Comparison of ENCODE assay signal across 20 cellular contexts in genomic region chr14:42556551-42556950, GRCh38.
DNase-seq lines count a peak whose midpoint lies in the region; ATAC-seq and TF ChIP-seq lines count a peak whose summit lies in the region.
"Had no signal": no experiment of that assay in that cellular context is flagged by ENCODE, and none has a peak within 500 bp of the region (broad histone marks: within the 10 kb centered on the region; RNA-seq: fewer than 3 reads in every experiment).

No MANE protein-coding gene starts in this region.

- no peak for DNase-seq in Right ventricle myocardium inferior (ENCODE audit: missing footprints)
- no peak for DNase-seq in left cardiac atrium
- peak; percentile 91 for DNase-seq in NCI-H1092 treated with DMSO at 0.1 percent for 48 hours (lab: John Stamatoyannopoulos, UW)
- DNase-seq in astrocyte of the spinal cord (ENCODE audit: low read depth, low spot score) = peak; percentile 2
- peak; percentile 44 for DNase-seq in retinal pigment epithelial cell (ENCODE audit: low read depth)
- DNase-seq in NCI-H187 (lab: John Stamatoyannopoulos, UW) = no peak
- DNase-seq in SKM-1 treated with dmso at 0.1 percent for 144 hours (lab: John Stamatoyannopoulos, UW; ENCODE audit: unreplicated experiment) = no peak
- DNase-seq in mesothelial cell of epicardium (ENCODE audit: low spot score in 2 of 2, unreplicated experiment in 2 of 2) = no peak
- DNase-seq: Caco-2; CD4-positive, alpha-beta T cell; GOT3; MM.1S; NCI-H1417 treated with DMSO at 0.1 percent for 48 hours; NCI-H1930; NCI-H2171 treated with DMSO at 0.1 percent for 48 hours; NCI-H69; OCI-M1; SJCRH30 had no signal

- H3K36me3 Mint-ChIP-seq in mesothelial cell of epicardium = no peaks in the 10 kb centered on the region

- H3K4me3 ChIP-seq in astrocyte of the spinal cord (ENCODE audit: low read depth, low read length) (no peak overlapping the region), retinal pigment epithelial cell (ENCODE audit: low read length) (no peak overlapping the region)
- H3K4me3 ChIP-seq: A549, SJCRH30 had no signal

- H3K27ac Mint-ChIP-seq in mesothelial cell of epicardium = no peak overlapping the region
- H3K27ac Mint-ChIP-seq: CD4-positive, alpha-beta T cell had no signal

- H3K4me3 Mint-ChIP-seq in mesothelial cell of epicardium = no peak overlapping the region
- H3K4me3 Mint-ChIP-seq: CD4-positive, alpha-beta T cell had no signal

- TF ChIP-seq CTCF in astrocyte of the spinal cord (IDR thresholded peaks at IDR 0.05; ENCODE audit: low read depth, low read length) (no peak), retinal pigment epithelial cell (conservative IDR thresholded peaks at IDR 0.05; ENCODE audit: low read depth, low read length) (no peak), mesothelial cell of epicardium (IDR thresholded peaks at IDR 0.05; ENCODE audit: unreplicated experiment) (no peak)

- H3K27me3 Mint-ChIP-seq in mesothelial cell of epicardium (ENCODE audit: low read depth) = no peaks in the 10 kb centered on the region
- H3K27me3 Mint-ChIP-seq: CD4-positive, alpha-beta T cell had no signal

- H3K4me1 Mint-ChIP-seq in mesothelial cell of epicardium = peaks cover 1% of the 10 kb centered on the region

- intact Hi-C loops in Right ventricle myocardium inferior (cut with DNase I) (no loop called here), left cardiac atrium (cut with DNase I) (no loop called here)

- ATAC-seq in Right ventricle myocardium inferior (peak; percentile 48), left cardiac atrium (no peak)
- ATAC-seq: A549, HCT116 had no signal

- peaks cover 11% of the 10 kb centered on the region for H3K9me3 Mint-ChIP-seq in mesothelial cell of epicardium

- in situ Hi-C loops in astrocyte of the spinal cord (cut with HindIII; ENCODE audit: low sequenced_read_pairs) = no loop called here

Comparison
In these comparisons a context has a peak if more than half of its experiments do, and no peak if none do; other contexts are left out.
1. DNase-seq: peak in NCI-H1092 treated with DMSO at 0.1 percent for 48 hours (single experiment), astrocyte of the spinal cord (single experiment) and retinal pigment epithelial cell (single experiment); none in Right ventricle myocardium inferior (single experiment), left cardiac atrium (single experiment), NCI-H187 (0 of 2), SKM-1 treated with dmso at 0.1 percent for 144 hours (single experiment) and mesothelial cell of epicardium (0 of 2).